15 cellular contexts compared by ENCODE assay signal in genomic region chr12:130948136-130948535, GRCh38. TPM values are rescaled to one million over a fixed set of nuclear protein-coding genes. Genes with fewer than 3 reads are reported as not detected.
A peak's percentile ranks its signal among the peaks of the same experiment; 100 is the strongest.
DNase-seq lines count a peak whose midpoint lies in the region.
"Had no signal": no experiment of that assay in that cellular context is flagged by ENCODE, and none has a peak within 500 bp of the region (broad histone marks: within the 10 kb centered on the region; RNA-seq: fewer than 3 reads in every experiment).

No MANE protein-coding gene starts in this region.

- H3K4me3 ChIP-seq in H7 (ENCODE audit: insufficient read depth, low read depth, low read length), result no peak overlapping the region
- H3K4me3 ChIP-seq: gastrocnemius medialis, GM23248 had no signal

- DNase-seq in DMS153 (lab: John Stamatoyannopoulos, UW) (peak; percentile 77), H7 (peak; percentile 60), OCI-M1 (lab: John Stamatoyannopoulos, UW) (peak; percentile 78), iPS DF 19.7 (ENCODE audit: low read depth, low spot score) (peak; percentile 65), HK-2 (ENCODE audit: unreplicated experiment) (no peak)
- no peak for DNase-seq in activated CD4-positive, alpha-beta T cell treated with anti-CD3 and anti-CD28 coated beads, Interleukin-2, amount 50 U/mL, for 4 hours
- DNase-seq in activated effector memory CD4-positive, alpha-beta T cell treated with Interleukin-2 at 50 U/mL for 16 hours, result no peak
- DNase-seq: activated CD4-positive, alpha-beta memory T cell treated with anti-CD3 and anti-CD28 coated beads for 36 hours; activated T-cell treated with anti-CD3 and anti-CD28 coated beads, Interleukin-2, amount 50 U/mL, for 4 hours; brain microvascular endothelial cell; Calu3; gastrocnemius medialis; GM23248; NCI-H524 treated with DMSO at 0.1 percent for 48 hours; substantia nigra had no signal

- no peaks in the 10 kb centered on the region for H3K36me3 ChIP-seq in H7 (replicated peaks; ENCODE audit: control insufficient read depth, insufficient read depth, low read length)
- H3K36me3 ChIP-seq: brain microvascular endothelial cell, gastrocnemius medialis had no signal

- no peaks in the 10 kb centered on the region; the same call in 1 of the 2 replicates for H3K27me3 ChIP-seq in H7 (ENCODE audit: control insufficient read depth, insufficient read depth, low read length)
- H3K27me3 ChIP-seq: gastrocnemius medialis had no signal

RNA-seq across cellular contexts. Expression of gene ADGRD1, which starts 5.6 kb away (rescaled TPM):
- total RNA-seq in H7 (2014; rRNA removed; shearing (Covaris generic)), result 0.89 and 0.97 TPM in 2 replicates
- total RNA-seq: Calu3 had no signal

Comparison
In these comparisons a context has a peak if more than half of its experiments do, and no peak if none do; other contexts are left out.
1. DNase-seq: peak in DMS153 (single experiment), H7 (single experiment), OCI-M1 (single experiment) and iPS DF 19.7 (single experiment); none in activated CD4-positive, alpha-beta T cell treated with anti-CD3 and anti-CD28 coated beads, Interleukin-2, amount 50 U/mL, for 4 hours (0 of 2), activated effector memory CD4-positive, alpha-beta T cell treated with Interleukin-2 at 50 U/mL for 16 hours (single experiment) and HK-2 (single experiment).